In genomic region chr18:55326134-55326533, GRCh38 we compare ENCODE assay signal across 1 cellular context.
TF ChIP-seq lines count a peak whose summit lies in the region.

No MANE protein-coding gene starts in this region.

TF ChIP-seq in GM12878, 131 proteins besides CTCF, POLR2A, EP300 and RAD21 (continued from another document):
- TF ChIP-seq PAX5 (IDR thresholded peaks at IDR 0.05; ENCODE audit: borderline replicate concordance, low read depth, low read length), result no peak
- TF ChIP-seq NKRF (conservative IDR thresholded peaks at IDR 0.05), result no peak
